Comparison of ENCODE assay signal across 28 cellular contexts in the genomic region with DNA sequence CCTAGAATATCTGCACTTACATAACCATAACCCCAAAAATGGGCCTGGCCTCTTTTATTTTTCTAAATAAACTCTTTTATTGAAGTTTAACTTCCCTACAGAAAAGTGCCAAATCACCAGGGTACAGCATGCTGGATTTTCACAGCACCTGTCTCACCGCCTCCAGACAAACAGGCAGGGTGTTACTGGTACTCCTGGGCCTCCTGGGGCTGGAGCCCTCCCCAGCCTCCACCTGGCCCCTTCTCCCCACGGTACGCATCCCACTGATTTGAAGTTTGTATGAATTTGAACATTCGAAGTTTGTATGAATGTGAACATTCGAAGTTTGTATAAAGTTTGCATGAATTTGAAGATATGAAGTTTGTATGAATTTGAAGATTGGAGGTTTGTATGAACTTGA.
"Had no signal": no experiment of that assay in that cellular context is flagged by ENCODE, and none has a peak within 500 bp of the region (broad histone marks: within the 10 kb centered on the region; RNA-seq: fewer than 3 reads in every experiment).

No MANE protein-coding gene starts in this region.

- H3K27ac ChIP-seq: ascending aorta, breast epithelium, cardiac muscle cell, coronary artery, VCaP had no signal

- H3K9me3 Mint-ChIP-seq: activated CD8-positive, alpha-beta T cell treated with anti-CD3 and anti-CD28 coated beads for 36 hours; activated naive CD4-positive, alpha-beta T cell treated with anti-CD3 and anti-CD28 coated beads, Interleukin-2, amount 10 ng/mL, durations not matched to agents 7 days and 5 days; activated naive CD4-positive, alpha-beta T cell treated with anti-CD3 and anti-CD28 coated beads, Interleukin-2, amount 50 U/mL, for 72 hours; activated naive CD8-positive, alpha-beta T cell treated with anti-CD3 and anti-CD28 coated beads, Interleukin-2, amount 10 ng/mL, durations not matched to agents 7 days and 5 days; activated T-cell treated with anti-CD3 and anti-CD28 coated beads, Interleukin-2, amount 50 U/mL, for 24 hours; activated T-cell treated with anti-CD3 and anti-CD28 coated beads, Interleukin-2, amount 50 U/mL, for 72 hours; central memory CD8-positive, alpha-beta T cell; dendritic cell treated with granulocyte-macrophage colony-stimulating factor and Interleukin-4, amounts not matched to agents 40 ng/mL and 50 ng/mL, for 4 days had no signal

- H3K9me3 ChIP-seq: ascending aorta had no signal

- H3K36me3 Mint-ChIP-seq: activated naive CD4-positive, alpha-beta T cell treated with anti-CD3 and anti-CD28 coated beads, Interleukin-2, amount 10 ng/mL, durations not matched to agents 7 days and 5 days; activated naive CD4-positive, alpha-beta T cell treated with anti-CD3 and anti-CD28 coated beads, Interleukin-2, amount 50 U/mL, for 72 hours; activated naive CD8-positive, alpha-beta T cell treated with anti-CD3 and anti-CD28 coated beads, Interleukin-2, amount 10 ng/mL, durations not matched to agents 7 days and 5 days; WTC11 had no signal

- H3K4me3 Mint-ChIP-seq: activated CD8-positive, alpha-beta T cell treated with anti-CD3 and anti-CD28 coated beads for 36 hours; activated naive CD4-positive, alpha-beta T cell treated with anti-CD3 and anti-CD28 coated beads, Interleukin-2, amount 10 ng/mL, durations not matched to agents 7 days and 5 days; activated naive CD8-positive, alpha-beta T cell treated with anti-CD3 and anti-CD28 coated beads, Interleukin-2, amount 10 ng/mL, durations not matched to agents 7 days and 5 days; activated T-cell treated with anti-CD3 and anti-CD28 coated beads, Interleukin-2, amount 50 U/mL, for 24 hours; activated T-cell treated with anti-CD3 and anti-CD28 coated beads, Interleukin-2, amount 50 U/mL, for 72 hours; brain; central memory CD8-positive, alpha-beta T cell; dendritic cell treated with granulocyte-macrophage colony-stimulating factor and Interleukin-4, amounts not matched to agents 40 ng/mL and 50 ng/mL, for 4 days; endodermal cell; WTC11 had no signal

- H3K27ac Mint-ChIP-seq: activated CD8-positive, alpha-beta T cell treated with anti-CD3 and anti-CD28 coated beads for 36 hours; activated naive CD4-positive, alpha-beta T cell treated with anti-CD3 and anti-CD28 coated beads, Interleukin-2, amount 10 ng/mL, durations not matched to agents 7 days and 5 days; activated naive CD4-positive, alpha-beta T cell treated with anti-CD3 and anti-CD28 coated beads, Interleukin-2, amount 50 U/mL, for 72 hours; activated naive CD8-positive, alpha-beta T cell treated with anti-CD3 and anti-CD28 coated beads, Interleukin-2, amount 10 ng/mL, durations not matched to agents 7 days and 5 days; activated T-cell treated with anti-CD3 and anti-CD28 coated beads, Interleukin-2, amount 50 U/mL, for 24 hours; activated T-cell treated with anti-CD3 and anti-CD28 coated beads, Interleukin-2, amount 50 U/mL, for 72 hours; dendritic cell treated with granulocyte-macrophage colony-stimulating factor and Interleukin-4, amounts not matched to agents 40 ng/mL and 50 ng/mL, for 4 days; endodermal cell; WTC11 had no signal

- H3K4me1 Mint-ChIP-seq: activated naive CD4-positive, alpha-beta T cell treated with anti-CD3 and anti-CD28 coated beads, Interleukin-2, amount 10 ng/mL, durations not matched to agents 7 days and 5 days; activated naive CD8-positive, alpha-beta T cell treated with anti-CD3 and anti-CD28 coated beads, Interleukin-2, amount 10 ng/mL, durations not matched to agents 7 days and 5 days; central memory CD8-positive, alpha-beta T cell; endodermal cell; WTC11 had no signal

- DNase-seq: activated CD4-positive, alpha-beta T cell treated with anti-CD3 and anti-CD28 coated beads for 48 hours; activated CD4-positive, alpha-beta T cell treated with anti-CD3 and anti-CD28 coated beads, Interleukin-2, amount 50 U/mL, for 1 hour; activated CD4-positive, alpha-beta T cell treated with anti-CD3 and anti-CD28 coated beads, Interleukin-2, amount 50 U/mL, for 48 hours; activated CD8-positive, alpha-beta memory T cell treated with anti-CD3 and anti-CD28 coated beads for 24 hours; activated CD8-positive, alpha-beta memory T cell treated with anti-CD3 and anti-CD28 coated beads, Interleukin-2, amount 50 U/mL, for 4 hours; activated CD8-positive, alpha-beta T cell treated with anti-CD3 and anti-CD28 coated beads for 36 hours; activated gamma-delta T cell; activated naive CD4-positive, alpha-beta T cell; activated naive CD8-positive, alpha-beta T cell treated with anti-CD3 and anti-CD28 coated beads, Interleukin-2, amount 10 ng/mL, durations not matched to agents 7 days and 5 days; activated T-cell treated with anti-CD3 and anti-CD28 coated beads for 4 hours; activated T-cell treated with anti-CD3 and anti-CD28 coated beads, Interleukin-2, amount 50 U/mL, for 72 hours; effector memory CD4-positive, alpha-beta T cell; foreskin fibroblast; T-helper 2 cell had no signal

- H3K4me3 ChIP-seq: ascending aorta, breast epithelium, cardiac muscle cell, coronary artery, dorsolateral prefrontal cortex had no signal

- H3K4me1 ChIP-seq: ascending aorta, breast epithelium had no signal

- ATAC-seq: activated CD8-positive, alpha-beta T cell treated with anti-CD3 and anti-CD28 coated beads for 36 hours; activated naive CD4-positive, alpha-beta T cell treated with anti-CD3 and anti-CD28 coated beads, Interleukin-2, amount 50 U/mL, for 72 hours; activated T-cell treated with anti-CD3 and anti-CD28 coated beads, Interleukin-2, amount 50 U/mL, for 72 hours; WTC11 had no signal

- H3K27me3 Mint-ChIP-seq: activated CD8-positive, alpha-beta T cell treated with anti-CD3 and anti-CD28 coated beads for 36 hours; activated T-cell treated with anti-CD3 and anti-CD28 coated beads, Interleukin-2, amount 50 U/mL, for 24 hours had no signal

- H3K27me3 ChIP-seq: ascending aorta, breast epithelium, cardiac muscle cell, dorsolateral prefrontal cortex had no signal

- H3K36me3 ChIP-seq: ascending aorta, breast epithelium, cardiac muscle cell had no signal
